7 cellular contexts compared by ENCODE assay signal in genomic region chr16:24539850-24540484, GRCh38. TPM values are rescaled to one million over a fixed set of nuclear protein-coding genes. Genes with fewer than 3 reads are reported as not detected.
DNase-seq lines count a peak whose midpoint lies in the region; ATAC-seq lines count a peak whose summit lies in the region.

No MANE protein-coding gene starts in this region.

- H3K9me3 ChIP-seq in skeletal muscle tissue (ENCODE audit: control insufficient read depth in 3 of 3, low read length in 3 of 3): no peaks in the 10 kb centered on the region

- peaks cover 27 to 33% (median 28%) of the 10 kb centered on the region in 3 donors for H3K4me1 ChIP-seq in skeletal muscle tissue (ENCODE audit: control insufficient read depth in 3 of 3, insufficient read depth in 3 of 3, low read length in 3 of 3)

- H3K27ac ChIP-seq in skeletal muscle tissue (ENCODE audit: low read depth, low read length): peak overlapping the region; percentile 100

- no peaks in the 10 kb centered on the region for H3K36me3 ChIP-seq in skeletal muscle tissue (ENCODE audit: control insufficient read depth in 3 of 3, insufficient read depth in 3 of 3, low read length in 3 of 3)

- H3K27me3 ChIP-seq in skeletal muscle tissue (ENCODE audit: control insufficient read depth in 3 of 3, insufficient read depth in 3 of 3, low read length in 3 of 3): no peaks in the 10 kb centered on the region

- H3K4me3 ChIP-seq in iPS-11a (ENCODE audit: low read depth, low read length): peak overlapping the region; percentile 95
- H3K4me3 ChIP-seq in skeletal muscle tissue (ENCODE audit: low read length in 3 of 3): peak overlapping the region; percentile 88 to 95 (median 92)

- DNase-seq in RKO (ENCODE audit: low spot score): peak; percentile 47
- DNase-seq in anterior cingulate cortex (lab: John Stamatoyannopoulos, UW): peak in 32 of 58 donors; percentile 19 to 68 (median 50)
- no peak for DNase-seq in DMS114 treated with DMSO at 0.1 percent for 48 hours (lab: John Stamatoyannopoulos, UW; ENCODE audit: unreplicated experiment)

- ATAC-seq in GM18508 (IDR thresholded peaks at IDR 0.05; ENCODE audit: insufficient read depth, unreplicated experiment) (peak; percentile 20), HG02885 (IDR thresholded peaks at IDR 0.05; ENCODE audit: poor library complexity, unreplicated experiment) (peak; percentile 36)

- peak overlapping the region; percentile 99 to 100 (median 100) for H3K9ac ChIP-seq in skeletal muscle tissue (ENCODE audit: low read depth in 1 of 3, low read length in 3 of 3)

RNA-seq across cellular contexts. Expression of gene RBBP6, which starts 0.6 kb away (rescaled TPM):
- 29.2 TPM for total RNA-seq in skeletal muscle tissue
